Comparison of ENCODE assay signal across 30 cellular contexts in genomic region chr6:89284081-89284480, GRCh38. TPM values are rescaled to one million over a fixed set of nuclear protein-coding genes. Genes with fewer than 3 reads are reported as not detected.
"Had no signal": no experiment of that assay in that cellular context is flagged by ENCODE, and none has a peak within 500 bp of the region (broad histone marks: within the 10 kb centered on the region; RNA-seq: fewer than 3 reads in every experiment).

No MANE protein-coding gene starts in this region.

- H3K36me3 Mint-ChIP-seq: naive thymus-derived CD8-positive, alpha-beta T cell; natural killer cell treated with Interleukin-12 subunit alpha and Interleukin-12 subunit beta and Interleukin-15 and Interleukin-18, amount 100 ng/mL, for 72 hours; neural progenitor cell; stimulated activated effector memory CD8-positive, alpha-beta T cell treated with anti-CD3 and anti-CD28 coated beads, Interleukin-12 subunit alpha, Interleukin-12 subunit beta, amount 100 ng/mL, for 72 hours; stimulated activated naive B cell treated with anti-CD40 and anti-IgM and Interleukin-4, amounts not matched to agents 10 μg/mL and 1 μg/mL and 100 μg/mL, for 72 hours; type B pancreatic cell had no signal

- H3K4me2 ChIP-seq: neural progenitor cell had no signal

- H3K9ac ChIP-seq: neural progenitor cell, parathyroid adenoma had no signal

- H3K4me1 ChIP-seq: parathyroid adenoma, psoas muscle, right lobe of liver, sigmoid colon, stomach, thyroid gland, transverse colon, upper lobe of right lung, uterus had no signal

- H3K9me3 ChIP-seq: ovary, psoas muscle, right lobe of liver, sigmoid colon, stomach, thoracic aorta, thyroid gland, transverse colon, upper lobe of right lung, uterus had no signal

- ATAC-seq: naive thymus-derived CD8-positive, alpha-beta T cell; natural killer cell treated with Interleukin-12 subunit alpha and Interleukin-12 subunit beta and Interleukin-15 and Interleukin-18, amount 100 ng/mL, for 72 hours; psoas muscle; right cardiac atrium; right lobe of liver; stimulated activated effector memory CD8-positive, alpha-beta T cell treated with anti-CD3 and anti-CD28 coated beads, Interleukin-12 subunit alpha, Interleukin-12 subunit beta, amount 100 ng/mL, for 72 hours; stimulated activated naive B cell treated with anti-CD40 and anti-IgM and Interleukin-4, amounts not matched to agents 10 μg/mL and 1 μg/mL and 100 μg/mL, for 72 hours; upper lobe of right lung had no signal

- FAIRE-seq: small intestine had no signal

- H3K27me3 ChIP-seq: neural progenitor cell, ovary, right lobe of liver, sigmoid colon, stomach, thyroid gland, transverse colon, upper lobe of right lung, uterus had no signal

- H3K27ac Mint-ChIP-seq: naive thymus-derived CD8-positive, alpha-beta T cell; natural killer cell treated with Interleukin-12 subunit alpha and Interleukin-12 subunit beta and Interleukin-15 and Interleukin-18, amount 100 ng/mL, for 72 hours; neural progenitor cell; progenitor cell of endocrine pancreas; stimulated activated effector memory CD8-positive, alpha-beta T cell treated with anti-CD3 and anti-CD28 coated beads, Interleukin-12 subunit alpha, Interleukin-12 subunit beta, amount 100 ng/mL, for 72 hours; stimulated activated naive B cell treated with anti-CD40 and anti-IgM and Interleukin-4, amounts not matched to agents 10 μg/mL and 1 μg/mL and 100 μg/mL, for 72 hours; stimulated activated naive CD8-positive, alpha-beta T cell treated with anti-CD3 and anti-CD28 coated beads, Interleukin-15, Interleukin-2, amounts not matched to agents 100 ng/mL and 50 ng/mL, for 24 hours; type B pancreatic cell had no signal

- H3K27ac ChIP-seq: neural progenitor cell, ovary, parathyroid adenoma, psoas muscle, right lobe of liver, sigmoid colon, stomach, thoracic aorta, thyroid gland, transverse colon, upper lobe of right lung, uterus had no signal

- DNase-seq: naive thymus-derived CD8-positive, alpha-beta T cell; occipital lobe; ovary; posterior cingulate gyrus; psoas muscle; right cardiac atrium; right lobe of liver; sigmoid colon; small intestine; stimulated activated CD4-positive, alpha-beta T cell treated with anti-CD3 and anti-CD28 coated beads, Interleukin-15, amount 100 ng/mL, for 24 hours; stimulated activated CD4-positive, alpha-beta T cell treated with anti-CD3 and anti-CD28 coated beads, Interleukin-2, amount 100 ng/mL, for 24 hours; stimulated activated CD4-positive, alpha-beta T cell treated with anti-CD3 and anti-CD28 coated beads, Interleukin-2, amount 100 ng/mL, for 48 hours; stimulated activated CD4-positive, alpha-beta T cell treated with anti-CD3 and anti-CD28 coated beads, Interleukin-4, amount 100 ng/mL, for 24 hours; stimulated activated naive B cell treated with anti-CD40 and anti-IgM and Interleukin-4, amounts not matched to agents 10 μg/mL and 1 μg/mL and 100 μg/mL, for 72 hours; stimulated activated naive CD4-positive, alpha-beta T cell treated with Interleukin-2 at 50 U/mL for 16 hours; stomach; thyroid gland; transverse colon; upper lobe of right lung; uterus had no signal

- H3K4me3 ChIP-seq: neural progenitor cell, ovary, psoas muscle, right lobe of liver, sigmoid colon, stomach, thoracic aorta, thyroid gland, transverse colon, upper lobe of right lung, uterus had no signal

- H3K36me3 ChIP-seq: neural progenitor cell, ovary, right lobe of liver, sigmoid colon, stomach, thoracic aorta, thyroid gland, transverse colon, upper lobe of right lung, uterus had no signal

- H3K27me3 Mint-ChIP-seq: naive thymus-derived CD8-positive, alpha-beta T cell; natural killer cell treated with Interleukin-12 subunit alpha and Interleukin-12 subunit beta and Interleukin-15 and Interleukin-18, amount 100 ng/mL, for 72 hours; stimulated activated naive B cell treated with anti-CD40 and anti-IgM and Interleukin-4, amounts not matched to agents 10 μg/mL and 1 μg/mL and 100 μg/mL, for 72 hours; stimulated activated naive CD8-positive, alpha-beta T cell treated with anti-CD3 and anti-CD28 coated beads, Interleukin-15, Interleukin-2, amounts not matched to agents 100 ng/mL and 50 ng/mL, for 24 hours; type B pancreatic cell had no signal

- H3K4me3 Mint-ChIP-seq: naive thymus-derived CD8-positive, alpha-beta T cell; natural killer cell treated with Interleukin-12 subunit alpha and Interleukin-12 subunit beta and Interleukin-15 and Interleukin-18, amount 100 ng/mL, for 72 hours; neural progenitor cell; stimulated activated effector memory CD8-positive, alpha-beta T cell treated with anti-CD3 and anti-CD28 coated beads, Interleukin-12 subunit alpha, Interleukin-12 subunit beta, amount 100 ng/mL, for 72 hours; stimulated activated naive B cell treated with anti-CD40 and anti-IgM and Interleukin-4, amounts not matched to agents 10 μg/mL and 1 μg/mL and 100 μg/mL, for 72 hours; stimulated activated naive CD8-positive, alpha-beta T cell treated with anti-CD3 and anti-CD28 coated beads, Interleukin-15, Interleukin-2, amounts not matched to agents 100 ng/mL and 50 ng/mL, for 24 hours; type B pancreatic cell had no signal

- H2AFZ ChIP-seq: neural progenitor cell, parathyroid adenoma had no signal

- H3K9me3 Mint-ChIP-seq: naive thymus-derived CD8-positive, alpha-beta T cell; natural killer cell treated with Interleukin-12 subunit alpha and Interleukin-12 subunit beta and Interleukin-15 and Interleukin-18, amount 100 ng/mL, for 72 hours; stimulated activated effector memory CD8-positive, alpha-beta T cell treated with anti-CD3 and anti-CD28 coated beads, Interleukin-12 subunit alpha, Interleukin-12 subunit beta, amount 100 ng/mL, for 72 hours; stimulated activated naive CD8-positive, alpha-beta T cell treated with anti-CD3 and anti-CD28 coated beads, Interleukin-15, Interleukin-2, amounts not matched to agents 100 ng/mL and 50 ng/mL, for 24 hours; type B pancreatic cell had no signal

- H3K79me2 ChIP-seq: parathyroid adenoma had no signal

RNA-seq across cellular contexts. Expression of gene GABRR2, which starts 31.0 kb away (rescaled TPM):
- total RNA-seq: osteoblast, skeletal muscle tissue had no signal
- polyA plus RNA-seq: naive thymus-derived CD8-positive, alpha-beta T cell had no signal
